ENCODE assay signal across 9 cellular contexts in genomic region chr10:78578929-78579328, GRCh38.
DNase-seq lines count a peak whose midpoint lies in the region; ATAC-seq and TF ChIP-seq lines count a peak whose summit lies in the region.
"Had no signal": no experiment of that assay in that cellular context is flagged by ENCODE, and none has a peak within 500 bp of the region (broad histone marks: within the 10 kb centered on the region; RNA-seq: fewer than 3 reads in every experiment).

No MANE protein-coding gene starts in this region.

- no peaks in the 10 kb centered on the region for H4K20me1 ChIP-seq in OCI-LY3 (ENCODE audit: insufficient read depth, low read length)

- H3K4me3 Mint-ChIP-seq in effector memory CD8-positive, alpha-beta T cell = no peak overlapping the region
- no peak overlapping the region for H3K4me3 Mint-ChIP-seq in stimulated activated memory B cell treated with anti-CD40 and anti-IgM and Interleukin-4, amounts not matched to agents 10 μg/mL and 1 μg/mL and 100 μg/mL, for 72 hours

- H3K36me3 Mint-ChIP-seq in effector memory CD8-positive, alpha-beta T cell (ENCODE audit: insufficient read depth) = no peaks in the 10 kb centered on the region
- H3K36me3 Mint-ChIP-seq in stimulated activated memory B cell treated with anti-CD40 and anti-IgM and Interleukin-4, amounts not matched to agents 10 μg/mL and 1 μg/mL and 100 μg/mL, for 72 hours = no peaks in the 10 kb centered on the region

- H3K4me1 Mint-ChIP-seq in effector memory CD8-positive, alpha-beta T cell (ENCODE audit: low read depth in 2 of 2) = no peaks in the 10 kb centered on the region
- peaks cover 16% of the 10 kb centered on the region for H3K4me1 Mint-ChIP-seq in stimulated activated memory B cell treated with anti-CD40 and anti-IgM and Interleukin-4, amounts not matched to agents 10 μg/mL and 1 μg/mL and 100 μg/mL, for 72 hours

- no peak overlapping the region for H3K9ac ChIP-seq in OCI-LY3 (ENCODE audit: low read length)

- no peaks in the 10 kb centered on the region for H3K36me3 ChIP-seq in OCI-LY3 (replicated peaks; ENCODE audit: low read depth, low read length)

- H3K4me2 ChIP-seq in OCI-LY3 (ENCODE audit: low read length) = peak overlapping the region; percentile 84

- no peak overlapping the region for H3K27ac Mint-ChIP-seq in effector memory CD8-positive, alpha-beta T cell
- peak overlapping the region; percentile 48 for H3K27ac Mint-ChIP-seq in stimulated activated memory B cell treated with anti-CD40 and anti-IgM and Interleukin-4, amounts not matched to agents 10 μg/mL and 1 μg/mL and 100 μg/mL, for 72 hours

- in situ Hi-C loops in ACHN (cut with HindIII; ENCODE audit: low pct_ligation_motif_present, low pct_unique_long_range_greater_than_20kb, low sequenced_read_pairs) = no loop called here

- no peaks in the 10 kb centered on the region for H3K27me3 ChIP-seq in OCI-LY3 (ENCODE audit: low read depth, low read length)

- no peaks in the 10 kb centered on the region for H3K79me2 ChIP-seq in OCI-LY3 (ENCODE audit: low read length)

- H2AFZ ChIP-seq in OCI-LY3 (ENCODE audit: low read depth, low read length) = no peak overlapping the region

- peak; percentile 29 for ATAC-seq in effector memory CD8-positive, alpha-beta T cell (replicated peaks)
- ATAC-seq in stimulated activated memory B cell treated with anti-CD40 and anti-IgM and Interleukin-4, amounts not matched to agents 10 μg/mL and 1 μg/mL and 100 μg/mL, for 72 hours = peak; percentile 85
- ATAC-seq: HepG2 had no signal

- peak; percentile 84 for DNase-seq in activated CD4-positive, alpha-beta T cell treated with anti-CD3 and anti-CD28 coated beads for 48 hours
- no peak for DNase-seq in activated CD4-positive, alpha-beta T cell treated with anti-CD3 and anti-CD28 coated beads for 1 hour
- no peak for DNase-seq in effector memory CD8-positive, alpha-beta T cell
- DNase-seq in NCI-H748 (lab: John Stamatoyannopoulos, UW; ENCODE audit: unreplicated experiment) (no peak), ecto neural progenitor cell (ENCODE audit: low spot score) (no peak), ACHN (no peak)

- H3K27me3 Mint-ChIP-seq in effector memory CD8-positive, alpha-beta T cell = peaks cover 0 to 11% of the 10 kb centered on the region in 2 donors
- peaks cover 8% of the 10 kb centered on the region for H3K27me3 Mint-ChIP-seq in stimulated activated memory B cell treated with anti-CD40 and anti-IgM and Interleukin-4, amounts not matched to agents 10 μg/mL and 1 μg/mL and 100 μg/mL, for 72 hours

- H3K9me3 Mint-ChIP-seq in effector memory CD8-positive, alpha-beta T cell = no peaks in the 10 kb centered on the region
- H3K9me3 Mint-ChIP-seq in stimulated activated memory B cell treated with anti-CD40 and anti-IgM and Interleukin-4, amounts not matched to agents 10 μg/mL and 1 μg/mL and 100 μg/mL, for 72 hours = no peaks in the 10 kb centered on the region

- H3K4me3 ChIP-seq in OCI-LY3 (ENCODE audit: low read length) = no peak overlapping the region

- H3K4me1 ChIP-seq in OCI-LY3 (ENCODE audit: low read length) = peaks cover 24% of the 10 kb centered on the region

- H3K9me3 ChIP-seq in OCI-LY3 (ENCODE audit: insufficient read depth, low read length) = no peaks in the 10 kb centered on the region

- no peak for TF ChIP-seq CTCF in OCI-LY3 (IDR thresholded peaks at IDR 0.05; ENCODE audit: low read depth, low read length)

- H3K27ac ChIP-seq in OCI-LY3 (ENCODE audit: low read length) = no peak overlapping the region
